Comparison of ENCODE assay signal across 14 cellular contexts in genomic region chrX:68199062-68199848, GRCh38.
DNase-seq lines count a peak whose midpoint lies in the region; ATAC-seq and TF ChIP-seq lines count a peak whose summit lies in the region.
"Had no signal": no experiment of that assay in that cellular context is flagged by ENCODE, and none has a peak within 500 bp of the region (broad histone marks: within the 10 kb centered on the region; RNA-seq: fewer than 3 reads in every experiment).

No MANE protein-coding gene starts in this region.

- POLR2A ChIA-PET in MCF 10A (lab: Yijun Ruan, JAX) = no interaction called here
- POLR2A ChIA-PET in activated CD4-positive, alpha-beta memory T cell treated with anti-CD3 and anti-CD28 coated beads, Interleukin-2, amount 10 ng/mL, durations not matched to agents 7 days and 5 days (lab: Charles Lee) = no interaction called here

- no peaks in the 10 kb centered on the region for H3K36me3 Mint-ChIP-seq in MCF 10A (ENCODE audit: insufficient read depth, unreplicated experiment)
- no peaks in the 10 kb centered on the region for H3K36me3 Mint-ChIP-seq in activated CD4-positive, alpha-beta memory T cell treated with anti-CD3 and anti-CD28 coated beads, Interleukin-2, amount 10 ng/mL, durations not matched to agents 7 days and 5 days (ENCODE audit: low read depth)
- H3K36me3 Mint-ChIP-seq: CD4-positive, alpha-beta memory T cell had no signal

- TF ChIP-seq CTCF in MCF 10A (IDR thresholded peaks at IDR 0.05; ENCODE audit: unreplicated experiment) (no peak), mammary epithelial cell (conservative IDR thresholded peaks at IDR 0.05 in 1 of 2, IDR thresholded peaks at IDR 0.05 in 1 of 2; ENCODE audit: extremely low read depth in 1 of 2, insufficient read depth in 1 of 2, low read depth in 1 of 2, low read length in 2 of 2) (no peak), VCaP (conservative IDR thresholded peaks at IDR 0.05) (no peak), smooth muscle cell (IDR thresholded peaks at IDR 0.05; ENCODE audit: borderline replicate concordance, insufficient read depth, poor library complexity, severe bottlenecking) (no peak)

- peaks cover 25% of the 10 kb centered on the region for H3K27me3 Mint-ChIP-seq in MCF 10A (ENCODE audit: insufficient read depth, unreplicated experiment)
- H3K27me3 Mint-ChIP-seq in activated CD4-positive, alpha-beta memory T cell treated with anti-CD3 and anti-CD28 coated beads, Interleukin-2, amount 10 ng/mL, durations not matched to agents 7 days and 5 days = no peaks in the 10 kb centered on the region
- H3K27me3 Mint-ChIP-seq: B cell; CD4-positive, alpha-beta memory T cell had no signal

- H3K4me1 ChIP-seq in mammary epithelial cell (ENCODE audit: insufficient read depth, low read length) (no peaks in the 10 kb centered on the region), smooth muscle cell (ENCODE audit: low read depth) (no peaks in the 10 kb centered on the region)

- CTCF ChIA-PET in MCF 10A (lab: Yijun Ruan, JAX) = interaction anchor here (0.7 to 3.1 kb wide), 5 partner anchors 108 to 1187 kb away, joined by 3 to 21 read pairs (median 4); no protein-coding TSS in a partner anchor
- CTCF ChIA-PET in mammary epithelial cell (lab: Charles Lee; ENCODE audit: low non-redundant PET) = interaction anchor here (0.6 to 0.7 kb wide), 2 partner anchors 511 to 609 kb away, joined by 3 to 4 read pairs; no protein-coding TSS in a partner anchor
- CTCF ChIA-PET in activated CD4-positive, alpha-beta memory T cell treated with anti-CD3 and anti-CD28 coated beads, Interleukin-2, amount 10 ng/mL, durations not matched to agents 7 days and 5 days (lab: Charles Lee) = no interaction called here

- H3K4me3 Mint-ChIP-seq in MCF 10A (ENCODE audit: unreplicated experiment) = no peak overlapping the region
- H3K4me3 Mint-ChIP-seq in activated CD4-positive, alpha-beta memory T cell treated with anti-CD3 and anti-CD28 coated beads, Interleukin-2, amount 10 ng/mL, durations not matched to agents 7 days and 5 days = no peak overlapping the region
- H3K4me3 Mint-ChIP-seq: B cell; CD4-positive, alpha-beta memory T cell; GM23338 had no signal

- no peak for ATAC-seq in HG02884 (IDR thresholded peaks at IDR 0.05; ENCODE audit: unreplicated experiment)
- ATAC-seq: GM23338 had no signal

- H3K27me3 ChIP-seq in mammary epithelial cell (ENCODE audit: insufficient read depth, low read length) (no peaks in the 10 kb centered on the region), smooth muscle cell (ENCODE audit: low read depth) (no peaks in the 10 kb centered on the region)

- BruUV-seq in MCF 10A (replicated peaks; lab: Mats Ljungman, UMichigan) (no TSS peak), mammary epithelial cell (replicated peaks; lab: Mats Ljungman, UMichigan) (no TSS peak)

- intact Hi-C loops in MCF 10A (cut with micrococcal nuclease) = loop anchor here (10.0 kb wide), 1 partner anchor 1086 kb away; no protein-coding TSS in a partner anchor
- intact Hi-C loops in mammary epithelial cell (cut with micrococcal nuclease) = loop anchor here (5.0 kb wide), 2 partner anchors 1188 to 1898 kb away; no protein-coding TSS in a partner anchor

- H3K4me3 ChIP-seq in mammary epithelial cell (replicated peaks in 1 of 3; ENCODE audit: insufficient read depth in 1 of 3, low read depth in 2 of 3, low read length in 3 of 3) (no peak overlapping the region), smooth muscle cell (no peak overlapping the region)
- H3K4me3 ChIP-seq: GM23338 had no signal

- no peak overlapping the region for H3K9ac ChIP-seq in mammary epithelial cell (ENCODE audit: insufficient read depth, low read length)
- no peak overlapping the region for H3K9ac ChIP-seq in smooth muscle cell (ENCODE audit: low read depth)

- H3K9me3 Mint-ChIP-seq in MCF 10A (ENCODE audit: unreplicated experiment) = no peaks in the 10 kb centered on the region
- no peaks in the 10 kb centered on the region for H3K9me3 Mint-ChIP-seq in activated CD4-positive, alpha-beta memory T cell treated with anti-CD3 and anti-CD28 coated beads, Interleukin-2, amount 10 ng/mL, durations not matched to agents 7 days and 5 days
- H3K9me3 Mint-ChIP-seq: CD4-positive, alpha-beta memory T cell; GM23338 had no signal

- 74% methylated on average over 4 of the region's 4 CpGs for WGBS in mammary epithelial cell (ENCODE audit: low coverage, missing lambda C conversion rate)
- 77% methylated on average over 4 of the region's 4 CpGs for WGBS in smooth muscle cell (ENCODE audit: low lambda C conversion rate)

- dilution Hi-C loops in mammary epithelial cell (cut with HindIII; ENCODE audit: low sequenced_read_pairs) = no loop called here

- in situ Hi-C loops in mammary epithelial cell (cut with MboI; ENCODE audit: low sequenced_read_pairs in 2 of 2) = loop anchor here (10.0 to 25.0 kb wide), 4 partner anchors 296 to 516 kb away; partner anchors contain the start of gene YIPF6 (in 1 of the 2)

- no peaks in the 10 kb centered on the region for H3F3A ChIP-seq in smooth muscle cell (ENCODE audit: low read depth)

- peak; percentile 8 for DNase-seq in MCF 10A (ENCODE audit: unreplicated experiment)
- DNase-seq in mammary epithelial cell = no peak
- peak; percentile 10 for DNase-seq in kidney tubule cell (ENCODE audit: low spot score)
- no peak for DNase-seq in smooth muscle cell (lab: John Stamatoyannopoulos, UW; ENCODE audit: unreplicated experiment)
- no peak for DNase-seq in activated CD4-positive, alpha-beta memory T cell treated with anti-CD3 and anti-CD28 coated beads, Interleukin-2, amount 10 ng/mL, durations not matched to agents 7 days and 5 days
- no peak for DNase-seq in stimulated activated CD4-positive, alpha-beta T cell treated with anti-CD3 and anti-CD28 coated beads, Interleukin-2, amount 100 ng/mL, for 48 hours
- DNase-seq: C1 segment of cervical spinal cord; CD4-positive, alpha-beta memory T cell; H7; IMR-90 had no signal

- H4K20me1 ChIP-seq in mammary epithelial cell (ENCODE audit: insufficient read depth, low read length) (no peaks in the 10 kb centered on the region), smooth muscle cell (ENCODE audit: low read depth) (no peaks in the 10 kb centered on the region)

- H3K4me1 Mint-ChIP-seq in MCF 10A (ENCODE audit: insufficient read depth, unreplicated experiment) = no peaks in the 10 kb centered on the region
- no peaks in the 10 kb centered on the region for H3K4me1 Mint-ChIP-seq in activated CD4-positive, alpha-beta memory T cell treated with anti-CD3 and anti-CD28 coated beads, Interleukin-2, amount 10 ng/mL, durations not matched to agents 7 days and 5 days
- H3K4me1 Mint-ChIP-seq: B cell; CD4-positive, alpha-beta memory T cell had no signal

- H3K4me2 ChIP-seq in mammary epithelial cell (ENCODE audit: insufficient read depth, low read depth, low read length) = no peak overlapping the region
- no peak overlapping the region for H3K4me2 ChIP-seq in smooth muscle cell
- H3K4me2 ChIP-seq: GM23338 had no signal

- H3K9me3 ChIP-seq in mammary epithelial cell (replicated peaks; ENCODE audit: insufficient read depth, low read length) (no peaks in the 10 kb centered on the region), smooth muscle cell (replicated peaks; ENCODE audit: low read depth) (no peaks in the 10 kb centered on the region)

- H2AFZ ChIP-seq in mammary epithelial cell (ENCODE audit: low read depth, low read length) (no peak overlapping the region), smooth muscle cell (ENCODE audit: low read depth) (no peak overlapping the region)
- H2AFZ ChIP-seq: GM23338 had no signal

- H3K27ac ChIP-seq in mammary epithelial cell (ENCODE audit: insufficient read depth, low read depth, low read length) (no peak overlapping the region), VCaP (peak overlapping the region; percentile 65; the same call in 1 of the 2 replicates), smooth muscle cell (ENCODE audit: low read depth) (peak overlapping the region; percentile 12)

- H3K36me3 ChIP-seq in mammary epithelial cell (ENCODE audit: insufficient read depth, low read length) = no peaks in the 10 kb centered on the region
- H3K36me3 ChIP-seq in smooth muscle cell (ENCODE audit: low read depth) = no peaks in the 10 kb centered on the region

- H3K79me2 ChIP-seq in mammary epithelial cell (ENCODE audit: insufficient read depth, low read length) (no peaks in the 10 kb centered on the region), smooth muscle cell (ENCODE audit: low read depth) (no peaks in the 10 kb centered on the region)

- H3K27ac Mint-ChIP-seq in MCF 10A (ENCODE audit: low read depth, unreplicated experiment) = no peak overlapping the region
- no peak overlapping the region for H3K27ac Mint-ChIP-seq in activated CD4-positive, alpha-beta memory T cell treated with anti-CD3 and anti-CD28 coated beads, Interleukin-2, amount 10 ng/mL, durations not matched to agents 7 days and 5 days
- H3K27ac Mint-ChIP-seq: B cell; CD4-positive, alpha-beta memory T cell; GM23338 had no signal

Comparison
In these comparisons a context has a peak if more than half of its experiments do, and no peak if none do; other contexts are left out.
1. DNase-seq: peak in MCF 10A (single experiment) and kidney tubule cell (single experiment); none in mammary epithelial cell (single experiment), smooth muscle cell (single experiment), activated CD4-positive, alpha-beta memory T cell treated with anti-CD3 and anti-CD28 coated beads, Interleukin-2, amount 10 ng/mL, durations not matched to agents 7 days and 5 days (single experiment) and stimulated activated CD4-positive, alpha-beta T cell treated with anti-CD3 and anti-CD28 coated beads, Interleukin-2, amount 100 ng/mL, for 48 hours (0 of 2).